Comparison of ENCODE assay signal across 2 cellular contexts in the genomic region with DNA sequence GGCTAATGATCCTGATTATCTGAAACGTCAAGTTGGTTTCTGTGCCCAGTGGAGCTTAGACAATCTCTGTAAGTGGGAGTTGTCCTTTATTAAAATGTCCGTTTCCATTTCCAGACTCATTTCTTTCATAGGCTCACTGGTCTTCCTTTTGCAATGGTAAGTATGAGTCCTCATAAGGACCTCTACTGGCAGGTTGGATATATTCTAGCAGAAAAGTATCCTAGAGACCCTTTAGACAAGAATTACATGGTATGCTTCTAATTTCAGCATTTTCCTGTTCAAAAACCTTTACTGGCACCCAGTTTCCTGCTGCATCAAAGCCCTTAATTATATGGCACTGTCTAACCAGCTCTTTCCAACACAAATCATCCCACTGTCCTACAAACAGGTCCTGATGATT.
A peak's percentile ranks its signal among the peaks of the same experiment; 100 is the strongest.
TF ChIP-seq lines count a peak whose summit lies in the region.

No MANE protein-coding gene starts in this region.

TF ChIP-seq in HCT116, 20 proteins besides CTCF, POLR2A, EP300 and RAD21:
- TF ChIP-seq YY1 (IDR thresholded peaks at IDR 0.05; ENCODE audit: extremely low read depth, insufficient replicate concordance, low read depth, low read length) = no peak
- peak; percentile 71 for TF ChIP-seq ZNF274 (IDR thresholded peaks at IDR 0.05; ENCODE audit: low read depth, low read length)

TF ChIP-seq in GM12878, 131 proteins besides CTCF, POLR2A, EP300 and RAD21:
- TF ChIP-seq ATF7 (IDR thresholded peaks at IDR 0.05; ENCODE audit: low read depth) (no peak), ZNF274 (IDR thresholded peaks at IDR 0.05; ENCODE audit: insufficient read depth, insufficient read length) (peak; percentile 22)
